ENCODE assay signal across 8 cellular contexts in genomic region chr5:14399054-14399657, GRCh38.
DNase-seq lines count a peak whose midpoint lies in the region; ATAC-seq, FAIRE-seq and TF ChIP-seq lines count a peak whose summit lies in the region.

No MANE protein-coding gene starts in this region.

- H3K4me1 ChIP-seq in Peyer's patch (no peaks in the 10 kb centered on the region), H1 (replicated peaks in 1 of 4; ENCODE audit: control insufficient read depth in 3 of 4, insufficient read depth in 4 of 4, low read length in 3 of 4) (peaks cover 0 to 4% (median 1%) of the 10 kb centered on the region in 4 experiments; a peak in 2 of 7 replicates), mucosa of descending colon (ENCODE audit: low read depth) (no peaks in the 10 kb centered on the region)

- no peak overlapping the region for H3K23ac ChIP-seq in H1 (ENCODE audit: insufficient read length)

- no peak overlapping the region for H3K14ac ChIP-seq in H1 (ENCODE audit: insufficient read length)

- no peak for TF ChIP-seq POLR2A in Peyer's patch (IDR thresholded peaks at IDR 0.05)
- TF ChIP-seq POLR2A in H1 (IDR thresholded peaks at IDR 0.05; ENCODE audit: control extremely low read depth in 1 of 2, low read depth in 2 of 2, low read length in 2 of 2) = no peak

- H3K18ac ChIP-seq in H1 (ENCODE audit: extremely low read depth, low read length) = no peak overlapping the region

- no peak overlapping the region for H3K9ac ChIP-seq in H1 (replicated peaks in 1 of 4; ENCODE audit: extremely low read depth in 1 of 4, low read depth in 3 of 4, low read length in 3 of 4)

- H3K79me2 ChIP-seq in H1 (ENCODE audit: control insufficient read depth in 1 of 2, insufficient read depth in 2 of 2, low read length in 2 of 2) = no peaks in the 10 kb centered on the region; a peak in 1 of 4 replicates

- H3K23me2 ChIP-seq in H1 (ENCODE audit: low read depth, low read length) = peaks cover 18% of the 10 kb centered on the region; the same call in 1 of the 2 replicates

- CTCF ChIA-PET in H1 (lab: Charles Lee; ENCODE audit: partially characterized antibody) = interaction anchor here (0.6 to 5.0 kb wide), 20 partner anchors 8 to 330 kb away, joined by 3 to 35 read pairs (median 5); no protein-coding TSS in a partner anchor

- H2BK120ac ChIP-seq in H1 (replicated peaks; ENCODE audit: low read depth, low read length) = no peak overlapping the region

- H3K27me3 ChIP-seq in Peyer's patch (no peaks in the 10 kb centered on the region), H1 (replicated peaks in 1 of 4; ENCODE audit: control insufficient read depth in 3 of 4, extremely low read depth in 1 of 4, insufficient read depth in 3 of 4, low read length in 3 of 4) (no peaks in the 10 kb centered on the region)

- TF ChIP-seq EP300 in Ishikawa (IDR thresholded peaks at IDR 0.05; ENCODE audit: borderline replicate concordance) (no peak), H1 (IDR thresholded peaks at IDR 0.05; ENCODE audit: borderline replicate concordance in 1 of 2, low read depth in 2 of 2, low read length in 2 of 2) (no peak)

- no peak overlapping the region for H2AK5ac ChIP-seq in H1 (ENCODE audit: low read depth, low read length)

- no peak overlapping the region for H4K91ac ChIP-seq in H1 (replicated peaks; ENCODE audit: insufficient read length, low read length)

- FAIRE-seq in H1 (lab: Jason Lieb, UNC) = no peak

- H3K56ac ChIP-seq in H1 (replicated peaks; ENCODE audit: insufficient read length, low read depth, low read length) = no peak overlapping the region

- DNase-seq in EH (ENCODE audit: low read depth) = peak; percentile 70
- DNase-seq in Peyer's patch = no peak
- no peak for DNase-seq in H1 (ENCODE audit: low read depth in 1 of 2, low spot score in 2 of 2)
- peak in 1 of 3 donors; percentile 73 for DNase-seq in mucosa of descending colon
- no peak for DNase-seq in retina
- DNase-seq in activated CD4-positive, CD25-positive, alpha-beta regulatory T cell (lab: John Stamatoyannopoulos, UW) = no peak
- DNase-seq in cerebellar nuclear complex (lab: John Stamatoyannopoulos, UW) = no peak

- H3K9me3 ChIP-seq in Peyer's patch (no peaks in the 10 kb centered on the region), H1 (ENCODE audit: insufficient read depth in 2 of 2, low read depth in 1 of 2, low read length in 1 of 2) (no peaks in the 10 kb centered on the region), mucosa of descending colon (no peaks in the 10 kb centered on the region)

- POLR2A ChIA-PET in H1 (lab: Charles Lee; ENCODE audit: partially characterized antibody) = no interaction called here

- H2BK15ac ChIP-seq in H1 (ENCODE audit: low read length) = no peak overlapping the region

- peak; percentile 64 for ATAC-seq in mucosa of descending colon

- no peak overlapping the region for H2AFZ ChIP-seq in H1 (ENCODE audit: low read length)

- no peak overlapping the region for H3K27ac ChIP-seq in Peyer's patch
- 0 out of 2 replicates have a peak overlapping the region, but pooled peaks have one; percentile 13 for H3K27ac ChIP-seq in H1 (ENCODE audit: low read depth, low read length)

- 65% methylated on average over 3 of the region's 3 CpGs; no CpG with 5 or more reads in 1 of the 2 experiments for WGBS in H1 (ENCODE audit: extremely low coverage in 1 of 2, insufficient coverage in 1 of 2, insufficient read length in 1 of 2, insufficient replicate concordance in 2 of 2, low coverage in 1 of 2, low lambda C conversion rate in 2 of 2, missing lambda C conversion rate in 1 of 2), 2 experiments

- no peak overlapping the region for H2BK5ac ChIP-seq in H1 (ENCODE audit: low read depth, low read length)

- TF ChIP-seq RAD21 in Ishikawa (IDR thresholded peaks at IDR 0.05; ENCODE audit: low read depth) (peak; percentile 43), H1 (IDR thresholded peaks at IDR 0.05 in 1 of 2, conservative IDR thresholded peaks at IDR 0.05 in 1 of 2; ENCODE audit: low read depth in 2 of 2, low read length in 2 of 2) (peak; percentile 43 to 53)

- TF ChIP-seq CTCF in Peyer's patch (IDR thresholded peaks at IDR 0.05) = peak; percentile 23 to 70 (median 65)
- peak in 2 of 3 experiments; percentile 45 to 48; a peak in 2 of 4 replicates for TF ChIP-seq CTCF in H1 (IDR thresholded peaks at IDR 0.05; ENCODE audit: control extremely low read depth in 1 of 3, insufficient read depth in 1 of 3, low read depth in 1 of 3, low read length in 3 of 3)
- peak; percentile 46 for TF ChIP-seq CTCF in mucosa of descending colon (IDR thresholded peaks at IDR 0.05)

- no peak overlapping the region for H3K4ac ChIP-seq in H1 (replicated peaks; ENCODE audit: insufficient read length, low read depth, low read length)

- H3K36me3 ChIP-seq in Peyer's patch (peaks cover 0 to 45% (median 0%) of the 10 kb centered on the region in 3 donors), H1 (ENCODE audit: control insufficient read depth in 2 of 4, insufficient read depth in 4 of 4, low read length in 3 of 4) (peaks cover 3 to 41% (median 30%) of the 10 kb centered on the region in 4 experiments), mucosa of descending colon (ENCODE audit: low read depth) (peaks cover 7% of the 10 kb centered on the region)

- no peak overlapping the region for H2BK12ac ChIP-seq in H1 (ENCODE audit: low read depth, low read length)

- H2BK20ac ChIP-seq in H1 (ENCODE audit: low read length) = no peak overlapping the region

- H3K4me3 ChIP-seq in Peyer's patch = no peak overlapping the region
- no peak overlapping the region for H3K4me3 ChIP-seq in H1 (ENCODE audit: extremely low read depth in 1 of 4, insufficient read depth in 2 of 4, low read depth in 3 of 4, low read length in 4 of 4)
- no peak overlapping the region for H3K4me3 ChIP-seq in mucosa of descending colon

- H4K5ac ChIP-seq in H1 (ENCODE audit: insufficient read length, low read depth, low read length) = no peak overlapping the region

- no peaks in the 10 kb centered on the region; the same call in 1 of the 2 replicates for H3K79me1 ChIP-seq in H1 (ENCODE audit: low read depth, low read length)

- no peak overlapping the region for H3K4me2 ChIP-seq in H1 (ENCODE audit: insufficient read depth in 1 of 2, low read depth in 2 of 2, low read length in 2 of 2)

- peaks cover 4 to 6% of the 10 kb centered on the region in 2 experiments for H4K20me1 ChIP-seq in H1 (replicated peaks in 1 of 2; ENCODE audit: control insufficient read depth in 1 of 2, insufficient read depth in 2 of 2, low read length in 2 of 2)

- no peak overlapping the region; the same call in 1 of the 2 replicates for H4K8ac ChIP-seq in H1 (ENCODE audit: extremely low read depth, insufficient read depth, low read length)

- intact Hi-C loops in mucosa of descending colon (cut with DNase I, micrococcal nuclease) = loop anchor here in 1 of 2 donors (2.0 kb wide), 1 partner anchor 250 kb away; no protein-coding TSS in a partner anchor

TF ChIP-seq in Ishikawa, 13 proteins besides CTCF, POLR2A, EP300 and RAD21:
- no peak for TF ChIP-seq EGR1 (IDR thresholded peaks at IDR 0.05)
- TF ChIP-seq MAX (IDR thresholded peaks at IDR 0.05) = no peak
- TF ChIP-seq ZBTB7A (IDR thresholded peaks at IDR 0.05; ENCODE audit: low read depth) = no peak
- TF ChIP-seq NFIC (IDR thresholded peaks at IDR 0.05) = no peak
- TF ChIP-seq TCF12 (IDR thresholded peaks at IDR 0.05; ENCODE audit: low read depth) = no peak
- TF ChIP-seq USF1 (IDR thresholded peaks at IDR 0.05) = no peak

TF ChIP-seq in H1, 55 proteins besides CTCF, POLR2A, EP300 and RAD21:
- TF ChIP-seq EZH2 (IDR thresholded peaks at IDR 0.05; ENCODE audit: low read depth, low read length, severe bottlenecking) (no peak), CBX8 (IDR thresholded peaks at IDR 0.05; ENCODE audit: borderline replicate concordance, low read depth, low read length) (no peak), GABPA (IDR thresholded peaks at IDR 0.05; ENCODE audit: borderline replicate concordance, insufficient read depth, low read length) (no peak), SRF (IDR thresholded peaks at IDR 0.05; ENCODE audit: low read depth, low read length) (no peak), ZNF274 (IDR thresholded peaks at IDR 0.05; ENCODE audit: borderline replicate concordance, extremely low read depth, low read length) (no peak), CBX5 (IDR thresholded peaks at IDR 0.05; ENCODE audit: low read depth, low read length) (no peak), BRCA1 (IDR thresholded peaks at IDR 0.05; ENCODE audit: low read depth, low read length) (no peak), RXRA (IDR thresholded peaks at IDR 0.05; ENCODE audit: insufficient read depth, low read depth, low read length) (no peak)
